ENCODE assay signal across 1 cellular context in the genomic region with DNA sequence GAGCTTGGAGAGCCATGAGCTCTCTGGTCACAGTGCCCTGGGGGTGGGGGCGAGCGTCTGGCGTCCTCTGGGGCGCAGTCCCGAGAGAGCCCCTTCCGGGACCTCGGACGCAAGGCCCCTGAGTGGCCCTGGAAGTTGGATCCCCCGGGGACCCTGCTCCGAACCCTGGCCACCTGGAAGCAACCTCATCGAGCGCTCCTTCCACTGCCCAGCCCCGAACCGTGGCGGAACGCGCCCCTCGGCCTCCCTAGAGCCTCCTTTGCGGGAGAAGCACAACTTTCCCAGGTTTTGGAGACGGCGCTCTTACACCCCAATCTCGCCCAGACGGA.
A peak's percentile ranks its signal among the peaks of the same experiment; 100 is the strongest.
TF ChIP-seq lines count a peak whose summit lies in the region.

No MANE protein-coding gene starts in this region.

TF ChIP-seq in H1, 55 proteins besides CTCF, POLR2A, EP300 and RAD21:
- TF ChIP-seq HDAC2 (IDR thresholded peaks at IDR 0.05; ENCODE audit: borderline replicate concordance in 1 of 2, low read depth in 2 of 2, low read length in 2 of 2) (0 out of 4 replicates have a peak, but pooled peaks of 1 of the 2 experiments have one; percentile 3), CHD2 (IDR thresholded peaks at IDR 0.05; ENCODE audit: low read length) (no peak)
